11 cellular contexts compared by ENCODE assay signal in genomic region chr4:80301884-80302283, GRCh38. TPM values are rescaled to one million over a fixed set of nuclear protein-coding genes. Genes with fewer than 3 reads are reported as not detected.
"Had no signal": no experiment of that assay in that cellular context is flagged by ENCODE, and none has a peak within 500 bp of the region (broad histone marks: within the 10 kb centered on the region; RNA-seq: fewer than 3 reads in every experiment).

No MANE protein-coding gene starts in this region.

- H3K9me3 ChIP-seq: HAP-1 had no signal

- H3K4me3 ChIP-seq: GM23248, GM23338, HAP-1 had no signal

- DNase-seq: GM23248, GOT3, H7, H9, HCEC 1CT, HFFc6 had no signal

- H3K4me2 ChIP-seq: GM23338 had no signal

- H3K27ac Mint-ChIP-seq: GM23338, H9, HFFc6 had no signal

- ATAC-seq: GM23338, HCT116 had no signal

- H3K4me3 Mint-ChIP-seq: GM23338, H9, HFFc6 had no signal

- H3K27ac ChIP-seq: GM23248 had no signal

- H2AFZ ChIP-seq: GM23248, GM23338 had no signal

- H3K36me3 ChIP-seq: HAP-1 had no signal

- H3K9ac ChIP-seq: GM23248 had no signal

- FAIRE-seq: H1, H54 had no signal

RNA-seq across cellular contexts. Expression of gene CFAP299, which starts 33.6 kb away (rescaled TPM):
- total RNA-seq: GM23338, H1, H7, H9 had no signal
- polyA plus RNA-seq: GM23338, H1 had no signal

RNA-seq across cellular contexts. Expression of gene FGF5, which starts 35.4 kb away (rescaled TPM):
- total RNA-seq: GM23338, H1, H7, H9 had no signal
- polyA plus RNA-seq: GM23338, H1 had no signal
